ENCODE assay signal across 18 cellular contexts in genomic region chr1:107867892-107868291, GRCh38.
DNase-seq lines count a peak whose midpoint lies in the region; ATAC-seq, FAIRE-seq and TF ChIP-seq lines count a peak whose summit lies in the region.
"Had no signal": no experiment of that assay in that cellular context is flagged by ENCODE, and none has a peak within 500 bp of the region (broad histone marks: within the 10 kb centered on the region; RNA-seq: fewer than 3 reads in every experiment).

No MANE protein-coding gene starts in this region.

- CTCF ChIA-PET in HepG2 (lab: Yijun Ruan, JAX; ENCODE audit: low intra/inter-chr PET ratio, low total read pairs): no interaction called here

- ATAC-seq in natural killer cell (no peak), T-helper 17 cell (no peak), HepG2 (no peak)
- no peak for ATAC-seq in natural killer cell treated with Interleukin-12 subunit alpha and Interleukin-12 subunit beta and Interleukin-15 and Interleukin-18, amount 100 ng/mL, for 72 hours
- ATAC-seq: GM12878, HCT116 had no signal

- intact Hi-C loops in natural killer cell (cut with micrococcal nuclease): no loop called here
- intact Hi-C loops in HepG2 (cut with micrococcal nuclease; ENCODE audit: unreplicated experiment): loop anchor here (1.0 kb wide), 1 partner anchor 37 kb away; no protein-coding TSS in a partner anchor

- TF ChIP-seq CTCF in natural killer cell (IDR thresholded peaks at IDR 0.05) (no peak), HepG2 (CRISPR knock-in tag; IDR thresholded peaks at IDR 0.05) (no peak)

- DNase-seq in natural killer cell (no peak), T-helper 17 cell (no peak), HepG2 (ENCODE audit: low spot score) (no peak), SW480 (ENCODE audit: low spot score) (no peak), activated T-cell treated with anti-CD3 and anti-CD28 coated beads for 4 hours (no peak), HuH-7.5 (ENCODE audit: low spot score) (no peak), NCI-H1048 (lab: John Stamatoyannopoulos, UW) (no peak)
- DNase-seq in natural killer cell treated with Interleukin-12 subunit alpha and Interleukin-12 subunit beta and Interleukin-15 and Interleukin-18, amount 100 ng/mL, for 72 hours (ENCODE audit: low spot score): no peak
- DNase-seq: Caco-2, DMS53, KG1, NCI-H1930, NCI-H510A treated with DMSO at 0.1 percent for 48 hours had no signal

- H3K36me3 ChIP-seq in HepG2 (replicated peaks in 1 of 2; ENCODE audit: control insufficient read depth in 1 of 2, insufficient read depth in 2 of 2, low read length in 2 of 2): no peaks in the 10 kb centered on the region

- no peak overlapping the region for H2AFZ ChIP-seq in HepG2 (ENCODE audit: low read length)

- H3K79me2 ChIP-seq in HepG2 (ENCODE audit: insufficient read depth, low read length): no peaks in the 10 kb centered on the region

- H3K27ac ChIP-seq in HepG2 (ENCODE audit: extremely low read length, insufficient read depth, low read length): no peak overlapping the region
- H3K27ac ChIP-seq: C4-2B had no signal

- in situ Hi-C loops in HepG2 (cut with HindIII; ENCODE audit: extremely low pct_ligation_motif_present, low pct_unique_long_range_greater_than_20kb): no loop called here

- TF ChIP-seq POLR2A in HepG2 (IDR thresholded peaks at IDR 0.05; ENCODE audit: insufficient read depth in 1 of 2, low read depth in 2 of 2, low read length in 2 of 2): no peak

- H3K9me3 Mint-ChIP-seq in natural killer cell: no peaks in the 10 kb centered on the region
- H3K9me3 Mint-ChIP-seq in natural killer cell treated with Interleukin-12 subunit alpha and Interleukin-12 subunit beta and Interleukin-15 and Interleukin-18, amount 100 ng/mL, for 72 hours: peaks cover 3% of the 10 kb centered on the region

- H3K9me3 ChIP-seq in T-helper 17 cell (ENCODE audit: control insufficient read depth, low read length, poor library complexity, severe bottlenecking): no peaks in the 10 kb centered on the region
- H3K9me3 ChIP-seq in HepG2 (ENCODE audit: low read length): no peaks in the 10 kb centered on the region
- H3K9me3 ChIP-seq: Caco-2 had no signal

- no peak overlapping the region for H3K4me2 ChIP-seq in HepG2 (ENCODE audit: low read depth, low read length)

- no peaks in the 10 kb centered on the region for H3K27me3 ChIP-seq in HepG2 (ENCODE audit: control insufficient read depth in 1 of 2, insufficient read depth in 2 of 2, low read length in 2 of 2)

- no peak overlapping the region for H3K4me3 Mint-ChIP-seq in natural killer cell
- no peak overlapping the region for H3K4me3 Mint-ChIP-seq in natural killer cell treated with Interleukin-12 subunit alpha and Interleukin-12 subunit beta and Interleukin-15 and Interleukin-18, amount 100 ng/mL, for 72 hours
- peak overlapping the region; percentile 16 for H3K4me3 Mint-ChIP-seq in T-helper 17 cell

- H3K4me1 Mint-ChIP-seq in natural killer cell (peaks cover 72 to 86% of the 10 kb centered on the region in 2 donors), T-helper 17 cell (peaks cover 10% of the 10 kb centered on the region)
- H3K4me1 Mint-ChIP-seq in natural killer cell treated with Interleukin-12 subunit alpha and Interleukin-12 subunit beta and Interleukin-15 and Interleukin-18, amount 100 ng/mL, for 72 hours (ENCODE audit: low read depth in 2 of 2): peaks cover 56% of the 10 kb centered on the region in 2 donors

- no TSS peak for BruUV-seq in HepG2 (replicated peaks; lab: Mats Ljungman, UMichigan)

- H3K27me3 Mint-ChIP-seq in natural killer cell (ENCODE audit: low read depth in 2 of 2): no peaks in the 10 kb centered on the region
- H3K27me3 Mint-ChIP-seq in natural killer cell treated with Interleukin-12 subunit alpha and Interleukin-12 subunit beta and Interleukin-15 and Interleukin-18, amount 100 ng/mL, for 72 hours: no peaks in the 10 kb centered on the region
- H3K27me3 Mint-ChIP-seq in T-helper 17 cell: no peaks in the 10 kb centered on the region

- no peaks in the 10 kb centered on the region for H3K36me3 Mint-ChIP-seq in natural killer cell
- H3K36me3 Mint-ChIP-seq in natural killer cell treated with Interleukin-12 subunit alpha and Interleukin-12 subunit beta and Interleukin-15 and Interleukin-18, amount 100 ng/mL, for 72 hours: peaks cover 6% of the 10 kb centered on the region
- peaks cover 2% of the 10 kb centered on the region for H3K36me3 Mint-ChIP-seq in T-helper 17 cell (ENCODE audit: low read depth)

- TF ChIP-seq RAD21 in HepG2 (CRISPR knock-in tag; IDR thresholded peaks at IDR 0.05): no peak

- no peak overlapping the region for H3K9ac ChIP-seq in HepG2 (ENCODE audit: insufficient read depth, low read depth, low read length)

- no peaks in the 10 kb centered on the region for H3K4me1 ChIP-seq in HepG2 (ENCODE audit: insufficient read depth, low read length)
- H3K4me1 ChIP-seq: Caco-2 had no signal

- TF ChIP-seq EP300 in HepG2 (IDR thresholded peaks at IDR 0.05; ENCODE audit: low read depth in 2 of 2, low read length in 2 of 2) (no peak), HepG2 (CRISPR knock-in tag; IDR thresholded peaks at IDR 0.05; ENCODE audit: borderline replicate concordance) (no peak)

- 5% methylated on average over 1 of the region's 1 CpG for WGBS in HepG2 (ENCODE audit: low lambda C conversion rate)

- no peaks in the 10 kb centered on the region for H4K20me1 ChIP-seq in HepG2 (ENCODE audit: insufficient read depth, low read length)

- no peak overlapping the region for H3K4me3 ChIP-seq in HepG2 (replicated peaks in 1 of 3; ENCODE audit: insufficient read depth in 1 of 3, low read depth in 2 of 3, low read length in 3 of 3)
- H3K4me3 ChIP-seq: GM12878 had no signal

- H3K27ac Mint-ChIP-seq in natural killer cell (peak overlapping the region; percentile 89 to 91), T-helper 17 cell (no peak overlapping the region)
- H3K27ac Mint-ChIP-seq in natural killer cell treated with Interleukin-12 subunit alpha and Interleukin-12 subunit beta and Interleukin-15 and Interleukin-18, amount 100 ng/mL, for 72 hours: peak overlapping the region in 1 of 2 donors; percentile 14

- POLR2A ChIA-PET in HepG2 (lab: Yijun Ruan, JAX): no interaction called here

- FAIRE-seq in HepG2 (lab: Jason Lieb, UNC): no peak
- FAIRE-seq: A204.1, GM12878, GM18507 had no signal

TF ChIP-seq in HepG2, 621 proteins besides CTCF, POLR2A, EP300 and RAD21:
- TF ChIP-seq ZNF761 (CRISPR knock-in tag; conservative IDR thresholded peaks at IDR 0.05): no peak
- peak; percentile 32; the same call in 1 of the 2 replicates for TF ChIP-seq CEBPB (IDR thresholded peaks at IDR 0.05; ENCODE audit: borderline replicate concordance, low read depth, low read length)
